Comparison of ENCODE assay signal across 1 cellular context in genomic region chr3:71873093-71873611, GRCh38.
TF ChIP-seq lines count a peak whose summit lies in the region.

No MANE protein-coding gene starts in this region.

TF ChIP-seq in GM12878, 131 proteins besides CTCF, POLR2A, EP300 and RAD21 (continued from another document):
- TF ChIP-seq ZBTB4 (CRISPR knock-in tag; IDR thresholded peaks at IDR 0.05), result no peak
- no peak for TF ChIP-seq RUNX3 (IDR thresholded peaks at IDR 0.05; ENCODE audit: low read length)
- no peak for TF ChIP-seq PAX5 (IDR thresholded peaks at IDR 0.05; ENCODE audit: borderline replicate concordance, low read depth, low read length)
